In the genomic region with DNA sequence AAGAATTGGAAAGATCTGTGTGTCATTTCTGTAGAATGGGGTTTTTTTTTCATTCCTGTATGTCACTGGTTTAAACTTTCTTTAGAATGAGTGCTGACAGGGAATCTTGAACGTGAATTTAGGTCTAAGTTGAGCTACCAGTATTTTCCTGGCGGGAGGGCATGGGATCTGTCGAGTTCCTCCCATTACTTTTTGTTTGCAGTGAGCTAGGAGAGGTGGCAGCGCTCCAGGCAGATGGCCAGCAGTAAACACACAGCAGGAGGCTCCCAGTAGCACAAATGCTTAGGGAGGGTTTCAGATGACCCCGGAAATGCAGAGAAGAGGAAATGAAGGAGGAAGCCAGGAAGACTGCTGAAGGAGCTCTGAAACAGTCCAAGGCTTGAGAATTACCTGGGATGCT, we compare ENCODE assay signal across 10 cellular contexts.
A peak's percentile ranks its signal among the peaks of the same experiment; 100 is the strongest.
DNase-seq lines count a peak whose midpoint lies in the region; ATAC-seq and TF ChIP-seq lines count a peak whose summit lies in the region.
"Had no signal": no experiment of that assay in that cellular context is flagged by ENCODE, and none has a peak within 500 bp of the region (broad histone marks: within the 10 kb centered on the region; RNA-seq: fewer than 3 reads in every experiment).

No MANE protein-coding gene starts in this region.

- CTCF ChIA-PET in activated B cell treated with CpG ODN at 0.5 μM for 24 hours (lab: Charles Lee), result no interaction called here

- ATAC-seq in activated B cell treated with CpG ODN at 0.5 μM for 24 hours (ENCODE audit: low read depth) (no peak), left colon (peak; percentile 97), HG03354 (IDR thresholded peaks at IDR 0.05; ENCODE audit: poor library complexity, severe bottlenecking, unreplicated experiment) (no peak), HG02759 (IDR thresholded peaks at IDR 0.05; ENCODE audit: unreplicated experiment) (no peak)

- H3K27me3 Mint-ChIP-seq in activated B cell treated with CpG ODN at 0.5 μM for 24 hours, result no peaks in the 10 kb centered on the region

- H3K4me3 Mint-ChIP-seq in activated B cell treated with CpG ODN at 0.5 μM for 24 hours, result no peak overlapping the region

- intact Hi-C loops in activated B cell treated with CpG ODN at 0.5 μM for 24 hours (cut with micrococcal nuclease), result no loop called here
- intact Hi-C loops in left colon (cut with DNase I, micrococcal nuclease), result no loop called here

- POLR2A ChIA-PET in activated B cell treated with CpG ODN at 0.5 μM for 24 hours (lab: Charles Lee), result no interaction called here

- peaks cover 69% of the 10 kb centered on the region for H3K36me3 Mint-ChIP-seq in activated B cell treated with CpG ODN at 0.5 μM for 24 hours (ENCODE audit: low read depth)

- DNase-seq in DMS 273 treated with DMSO at 0.1 percent for 48 hours (lab: John Stamatoyannopoulos, UW) (peak; percentile 89), NCI-H1694 (lab: John Stamatoyannopoulos, UW) (peak; percentile 33), activated B cell treated with CpG ODN at 0.5 μM for 24 hours (no peak), left colon (peak; percentile 65 to 72), SW480 (ENCODE audit: low spot score) (no peak), ureter (ENCODE audit: low spot score) (no peak)
- DNase-seq: kidney glomerular epithelial cell; stimulated activated CD4-positive, alpha-beta T cell treated with anti-CD3 and anti-CD28 coated beads, Interleukin-4, amount 100 ng/mL, for 4 hours had no signal

- peaks cover 2% of the 10 kb centered on the region for H3K4me1 Mint-ChIP-seq in activated B cell treated with CpG ODN at 0.5 μM for 24 hours

- H3K9me3 Mint-ChIP-seq in activated B cell treated with CpG ODN at 0.5 μM for 24 hours, result no peaks in the 10 kb centered on the region

- no peak for TF ChIP-seq CTCF in activated B cell treated with CpG ODN at 0.5 μM for 24 hours (IDR thresholded peaks at IDR 0.05)

- peak overlapping the region; percentile 0 for H3K27ac Mint-ChIP-seq in activated B cell treated with CpG ODN at 0.5 μM for 24 hours

Comparison
In these comparisons a context has a peak if more than half of its experiments do, and no peak if none do; other contexts are left out.
1. DNase-seq: peak in DMS 273 treated with DMSO at 0.1 percent for 48 hours (single experiment), NCI-H1694 (single experiment) and left colon (2 of 2); none in activated B cell treated with CpG ODN at 0.5 μM for 24 hours (single experiment), SW480 (single experiment) and ureter (single experiment).